7 cellular contexts compared by ENCODE assay signal in genomic region chr14:104164041-104164440, GRCh38. TPM values are rescaled to one million over a fixed set of nuclear protein-coding genes. Genes with fewer than 3 reads are reported as not detected.
"Had no signal": no experiment of that assay in that cellular context is flagged by ENCODE, and none has a peak within 500 bp of the region (broad histone marks: within the 10 kb centered on the region; RNA-seq: fewer than 3 reads in every experiment).

No MANE protein-coding gene starts in this region.

- H3K27ac ChIP-seq: HL-60 had no signal

- H3K4me3 Mint-ChIP-seq: IgD-negative memory B cell had no signal

- H3K27ac Mint-ChIP-seq: IgD-negative memory B cell had no signal

- H3K9me3 Mint-ChIP-seq: IgD-negative memory B cell had no signal

- ATAC-seq: HepG2, K562 had no signal

- H3K4me3 ChIP-seq: K562 had no signal

- H3K4me1 Mint-ChIP-seq: IgD-negative memory B cell had no signal

- DNase-seq: IMR-90, KBM-7, KG1 had no signal

RNA-seq across cellular contexts. Expression of gene KIF26A, which starts 25.7 kb away (rescaled TPM):
- polyA plus RNA-seq: HepG2, IgD-negative memory B cell, IMR-90, K562 had no signal
